In genomic region chr11:1852271-1852877, GRCh38 we compare ENCODE assay signal across 11 cellular contexts. TPM values are rescaled to one million over a fixed set of nuclear protein-coding genes. Genes with fewer than 3 reads are reported as not detected.
DNase-seq lines count a peak whose midpoint lies in the region; ATAC-seq and TF ChIP-seq lines count a peak whose summit lies in the region.
"Had no signal": no experiment of that assay in that cellular context is flagged by ENCODE, and none has a peak within 500 bp of the region (broad histone marks: within the 10 kb centered on the region; RNA-seq: fewer than 3 reads in every experiment).

No MANE protein-coding gene starts in this region.

- no peak for ATAC-seq in CD4-positive, alpha-beta T cell (ENCODE audit: poor library complexity)
- peak; percentile 0 for ATAC-seq in GM19452 (IDR thresholded peaks at IDR 0.05; ENCODE audit: unreplicated experiment)
- no peak for ATAC-seq in lower lobe of right lung
- ATAC-seq in HG02678 (IDR thresholded peaks at IDR 0.05; ENCODE audit: unreplicated experiment): no peak
- ATAC-seq in GM19023 (IDR thresholded peaks at IDR 0.05; ENCODE audit: unreplicated experiment): no peak
- ATAC-seq: psoas muscle had no signal

- no peaks in the 10 kb centered on the region for H3K36me3 ChIP-seq in SU-DHL-6 (ENCODE audit: low read length)
- no peaks in the 10 kb centered on the region for H3K36me3 ChIP-seq in lower lobe of right lung
- no peaks in the 10 kb centered on the region for H3K36me3 ChIP-seq in prostate gland

- peak overlapping the region; percentile 91 for H3K27ac ChIP-seq in CD4-positive, alpha-beta T cell (ENCODE audit: low read depth, low read length)
- H3K27ac ChIP-seq in SU-DHL-6 (ENCODE audit: low read depth, low read length): peak overlapping the region; percentile 98
- peak overlapping the region; percentile 88 for H3K27ac ChIP-seq in lower lobe of right lung
- no peak overlapping the region for H3K27ac ChIP-seq in prostate gland
- H3K27ac ChIP-seq: C4-2B had no signal

- no peaks in the 10 kb centered on the region for H3K9me3 ChIP-seq in CD4-positive, alpha-beta T cell (ENCODE audit: control insufficient read depth, low read length)
- H3K9me3 ChIP-seq in SU-DHL-6 (ENCODE audit: insufficient read depth, low read length): no peaks in the 10 kb centered on the region
- no peaks in the 10 kb centered on the region for H3K9me3 ChIP-seq in lower lobe of right lung
- H3K9me3 ChIP-seq in prostate gland: no peaks in the 10 kb centered on the region
- H3K9me3 ChIP-seq: psoas muscle had no signal

- H3K27me3 Mint-ChIP-seq in CD4-positive, alpha-beta T cell: no peaks in the 10 kb centered on the region

- POLR2A ChIA-PET in CD4-positive, alpha-beta T cell (lab: Charles Lee): interaction anchor here (1.0 to 3.6 kb wide), 12 partner anchors 10 to 280 kb away, joined by 3 to 23 read pairs (median 5); partner anchors contain the start of genes DUSP8, MRPL23 and TNNI2

- H3K9ac ChIP-seq in SU-DHL-6 (ENCODE audit: low read length): peak overlapping the region; percentile 69

- peaks cover 14% of the 10 kb centered on the region for H3K36me3 Mint-ChIP-seq in CD4-positive, alpha-beta T cell (ENCODE audit: low read depth)

- peaks cover 34% of the 10 kb centered on the region for H3K79me2 ChIP-seq in SU-DHL-6 (ENCODE audit: insufficient read depth, low read length)

- no peak for TF ChIP-seq POLR2A in prostate gland (IDR thresholded peaks at IDR 0.05)

- peaks cover 51% of the 10 kb centered on the region for H3K4me1 Mint-ChIP-seq in CD4-positive, alpha-beta T cell (ENCODE audit: low read depth)

- peak overlapping the region; percentile 74 for H3K4me2 ChIP-seq in SU-DHL-6 (ENCODE audit: low read depth, low read length, poor library complexity, severe bottlenecking)

- peaks cover 22% of the 10 kb centered on the region for H3F3A ChIP-seq in SU-DHL-6 (ENCODE audit: insufficient read depth)

- TF ChIP-seq CTCF in CD4-positive, alpha-beta T cell (IDR thresholded peaks at IDR 0.05): no peak
- TF ChIP-seq CTCF in SU-DHL-6 (IDR thresholded peaks at IDR 0.05; ENCODE audit: insufficient read depth, low read length, poor library complexity, severe bottlenecking) (no peak), lower lobe of right lung (IDR thresholded peaks at IDR 0.05) (no peak), prostate gland (IDR thresholded peaks at IDR 0.05) (no peak)

- H2AFZ ChIP-seq in SU-DHL-6 (ENCODE audit: low read depth, low read length, severe bottlenecking): peak overlapping the region; percentile 57

- H3K27me3 ChIP-seq in CD4-positive, alpha-beta T cell (ENCODE audit: control insufficient read depth, insufficient read depth, low read length): no peaks in the 10 kb centered on the region
- no peaks in the 10 kb centered on the region for H3K27me3 ChIP-seq in SU-DHL-6 (ENCODE audit: low read length)
- H3K27me3 ChIP-seq in lower lobe of right lung (ENCODE audit: low read depth): no peaks in the 10 kb centered on the region
- H3K27me3 ChIP-seq in prostate gland (replicated peaks; ENCODE audit: insufficient read depth): no peaks in the 10 kb centered on the region

- peaks cover 10% of the 10 kb centered on the region; the same call in 1 of the 2 replicates for H4K20me1 ChIP-seq in SU-DHL-6 (ENCODE audit: low read depth, low read length)

- H3K4me3 ChIP-seq in SU-DHL-6 (ENCODE audit: insufficient read depth, low read length, poor library complexity, severe bottlenecking): peak overlapping the region; percentile 31
- H3K4me3 ChIP-seq in lower lobe of right lung: peak overlapping the region; percentile 58
- no peak overlapping the region for H3K4me3 ChIP-seq in prostate gland

- H3K9me3 Mint-ChIP-seq in CD4-positive, alpha-beta T cell: no peaks in the 10 kb centered on the region

- no peaks in the 10 kb centered on the region for H3K9me2 ChIP-seq in SU-DHL-6 (replicated peaks; ENCODE audit: insufficient read depth, low read length)

- 90% methylated on average over 25 of the region's 25 CpGs for WGBS in prostate gland

- peaks cover 31% of the 10 kb centered on the region for H3K4me1 ChIP-seq in lower lobe of right lung
- no peaks in the 10 kb centered on the region for H3K4me1 ChIP-seq in prostate gland (replicated peaks)

- DNase-seq in CD4-positive, alpha-beta T cell: no peak
- DNase-seq in lower lobe of right lung (no peak), epidermal melanocyte (ENCODE audit: insufficient read length, low spot score) (no peak), prostate gland (ENCODE audit: low spot score) (no peak)
- DNase-seq: NCI-H82 had no signal

- H3K4me3 Mint-ChIP-seq in CD4-positive, alpha-beta T cell: peak overlapping the region; percentile 98

- CTCF ChIA-PET in CD4-positive, alpha-beta T cell (lab: Charles Lee): interaction anchor here (1.1 to 4.4 kb wide), 3 partner anchors 17 to 149 kb away, joined by 3 to 37 read pairs (median 4); no protein-coding TSS in a partner anchor

- peak overlapping the region; percentile 91 for H3K27ac Mint-ChIP-seq in CD4-positive, alpha-beta T cell

- intact Hi-C loops in CD4-positive, alpha-beta T cell (cut with DNase I, micrococcal nuclease): loop anchor here (2.0 to 10.0 kb wide), 4 partner anchors 18 to 542 kb away; partner anchors contain the start of gene CTSD (in 1 of the 2)
- intact Hi-C loops in lower lobe of right lung (cut with DNase I) (no loop called here), prostate gland (cut with DNase I) (no loop called here)

RNA-seq across cellular contexts. Expression of gene LSP1, which starts 0.5 kb away (rescaled TPM):
- total RNA-seq in CD4-positive, alpha-beta T cell: 100 to 1,000 TPM; 228 to 232 TPM
- total RNA-seq in lower lobe of right lung (90.4 TPM), prostate gland (10 to 100 TPM in 1 of 2 donors, 1 to 10 TPM in 1; 6.7 to 11.6 TPM)

RNA-seq across cellular contexts. Expression of gene TNNI2, which starts 13.6 kb away (rescaled TPM):
- total RNA-seq in CD4-positive, alpha-beta T cell: under 1 TPM in 1 of 2 experiments, not detected in 1; 0.50 TPM
- total RNA-seq in lower lobe of right lung: 17.7 TPM
- total RNA-seq in prostate gland: 1 to 10 TPM in 1 of 2 donors, not detected in 1; 5.5 TPM

RNA-seq across cellular contexts. Expression of gene SYT8, which starts 17.6 kb away (rescaled TPM):
- total RNA-seq in CD4-positive, alpha-beta T cell: not detected
- 18.5 TPM for total RNA-seq in lower lobe of right lung
- total RNA-seq in prostate gland: 1 to 10 TPM; 1.7 to 4.1 TPM

RNA-seq across cellular contexts. Expression of gene PRR33, which starts 39.3 kb away (rescaled TPM):
- total RNA-seq in CD4-positive, alpha-beta T cell: not detected
- total RNA-seq in lower lobe of right lung (not detected), prostate gland (under 1 TPM in 1 of 2 donors, not detected in 1; 0.17 TPM)

Comparison
In these comparisons a context has a peak if more than half of its experiments do, and no peak if none do; other contexts are left out.
1. H3K27ac ChIP-seq: peak in CD4-positive, alpha-beta T cell (single experiment), SU-DHL-6 (single experiment) and lower lobe of right lung (single experiment); none in prostate gland (0 of 2).
2. H3K4me3 ChIP-seq: peak in SU-DHL-6 (single experiment) and lower lobe of right lung (single experiment); none in prostate gland (0 of 2).
3. intact Hi-C loops: an anchor here in CD4-positive, alpha-beta T cell (2.0 to 10.0 kb wide); none called in lower lobe of right lung and prostate gland.